ENCODE assay signal across 8 cellular contexts in genomic region chr5:91182763-91183162, GRCh38.
DNase-seq lines count a peak whose midpoint lies in the region; ATAC-seq and TF ChIP-seq lines count a peak whose summit lies in the region.

No MANE protein-coding gene starts in this region.

- WGBS in upper lobe of left lung, 2 donors: 40 to 46% methylated on average over 4 of the region's 4 CpGs

- H3K36me3 Mint-ChIP-seq in activated T-cell treated with anti-CD3 and anti-CD28 coated beads, Interleukin-2, amount 50 U/mL, for 24 hours (ENCODE audit: low read depth): no peaks in the 10 kb centered on the region

- no peak for TF ChIP-seq EP300 in upper lobe of left lung (IDR thresholded peaks at IDR 0.05)

- ATAC-seq in GM21529 (IDR thresholded peaks at IDR 0.05; ENCODE audit: unreplicated experiment) (peak; percentile 88), upper lobe of left lung (ENCODE audit: low FRiP score in 2 of 2) (peak; percentile 78 to 87)

- TF ChIP-seq POLR2A in NB4 (IDR thresholded peaks at IDR 0.05; ENCODE audit: extremely low read depth, insufficient read length): no peak
- TF ChIP-seq POLR2A in upper lobe of left lung (IDR thresholded peaks at IDR 0.05): no peak

- H3K27ac Mint-ChIP-seq in activated T-cell treated with anti-CD3 and anti-CD28 coated beads, Interleukin-2, amount 50 U/mL, for 24 hours: no peak overlapping the region

- H3K4me1 ChIP-seq in upper lobe of left lung: peaks cover 5 to 17% (median 10%) of the 10 kb centered on the region in 4 donors

- H3K4me3 ChIP-seq in NB4 (ENCODE audit: low read depth, low read length): no peak overlapping the region
- H3K4me3 ChIP-seq in foreskin fibroblast (ENCODE audit: low read depth in 1 of 2, low read length in 2 of 2): no peak overlapping the region
- no peak overlapping the region for H3K4me3 ChIP-seq in upper lobe of left lung

- peaks cover 12% of the 10 kb centered on the region for H3K4me1 Mint-ChIP-seq in activated T-cell treated with anti-CD3 and anti-CD28 coated beads, Interleukin-2, amount 50 U/mL, for 24 hours (ENCODE audit: low read depth)

- H3K36me3 ChIP-seq in upper lobe of left lung: no peaks in the 10 kb centered on the region

- H3K27ac ChIP-seq in upper lobe of left lung: peak overlapping the region; percentile 46 to 72 (median 71)

- H3K27me3 ChIP-seq in upper lobe of left lung: no peaks in the 10 kb centered on the region

- H3K27me3 Mint-ChIP-seq in activated T-cell treated with anti-CD3 and anti-CD28 coated beads, Interleukin-2, amount 50 U/mL, for 24 hours: peaks cover 20% of the 10 kb centered on the region

- DNase-seq in GM03348 (ENCODE audit: low spot score) (peak; percentile 16), NB4 (ENCODE audit: low read depth) (peak; percentile 85), foreskin fibroblast (peak; percentile 62 to 81), upper lobe of left lung (peak in 1 of 2 donors; percentile 63), NCI-H2227 (lab: John Stamatoyannopoulos, UW; ENCODE audit: unreplicated experiment) (no peak)
- no peak for DNase-seq in activated T-cell treated with anti-CD3 and anti-CD28 coated beads, Interleukin-2, amount 50 U/mL, for 24 hours
- DNase-seq in activated naive CD4-positive, alpha-beta T cell (lab: John Stamatoyannopoulos, UW): no peak

- no peak overlapping the region for H3K4me3 Mint-ChIP-seq in activated T-cell treated with anti-CD3 and anti-CD28 coated beads, Interleukin-2, amount 50 U/mL, for 24 hours

- no peaks in the 10 kb centered on the region for H3K9me3 ChIP-seq in upper lobe of left lung

- no peaks in the 10 kb centered on the region for H3K9me3 Mint-ChIP-seq in activated T-cell treated with anti-CD3 and anti-CD28 coated beads, Interleukin-2, amount 50 U/mL, for 24 hours

- TF ChIP-seq CTCF in NB4 (IDR thresholded peaks at IDR 0.05; ENCODE audit: low read depth, low read length) (peak; percentile 46), foreskin fibroblast (IDR thresholded peaks at IDR 0.05; ENCODE audit: low read depth, low read length) (peak; percentile 17), upper lobe of left lung (IDR thresholded peaks at IDR 0.05) (peak in 2 of 6 experiments; percentile 13 to 27)

Comparison
In these comparisons a context has a peak if more than half of its experiments do, and no peak if none do; other contexts are left out.
1. DNase-seq: peak in GM03348 (single experiment), NB4 (single experiment) and foreskin fibroblast (2 of 2); none in activated T-cell treated with anti-CD3 and anti-CD28 coated beads, Interleukin-2, amount 50 U/mL, for 24 hours (single experiment), NCI-H2227 (single experiment) and activated naive CD4-positive, alpha-beta T cell (0 of 4).